ENCODE assay signal across 8 cellular contexts in genomic region chr1:77682442-77683141, GRCh38. TPM values are rescaled to one million over a fixed set of nuclear protein-coding genes. Genes with fewer than 3 reads are reported as not detected.
DNase-seq lines count a peak whose midpoint lies in the region; ATAC-seq and TF ChIP-seq lines count a peak whose summit lies in the region.

Gene ZZZ3, minus strand, starts transcription at chr1:77682658. Its CDS starts 49,304 bp downstream, at chr1:77633354.

- DNase-seq in DMS 273 (lab: John Stamatoyannopoulos, UW; ENCODE audit: unreplicated experiment), result peak; percentile 97
- DNase-seq in HuH-7.5 (ENCODE audit: low spot score), result peak; percentile 80
- peak; percentile 98 for DNase-seq in OCI-LY7 (ENCODE audit: low spot score)
- peak; percentile 84 for DNase-seq in activated T-cell treated with anti-CD3 and anti-CD28 coated beads for 24 hours (ENCODE audit: low read depth)
- DNase-seq in epithelial cell of esophagus (ENCODE audit: low read depth), result peak; percentile 94
- DNase-seq in mucosa of descending colon, result peak; percentile 93 to 97 (median 94)
- DNase-seq in stimulated activated CD8-positive, alpha-beta memory T cell treated with anti-CD3 and anti-CD28 coated beads, Interleukin-4, amount 100 ng/mL, for 24 hours (ENCODE audit: low read depth), result peak; percentile 83

- peaks cover 48% of the 10 kb centered on the region for H3K4me1 ChIP-seq in OCI-LY7 (ENCODE audit: insufficient read depth, low read length, poor library complexity, severe bottlenecking)
- H3K4me1 ChIP-seq in mucosa of descending colon (ENCODE audit: low read depth), result peaks cover 27% of the 10 kb centered on the region

- H3K79me2 ChIP-seq in OCI-LY7 (ENCODE audit: insufficient read depth, low read depth, low read length), result peaks cover 57% of the 10 kb centered on the region

- H3K9me2 ChIP-seq in OCI-LY7 (ENCODE audit: insufficient read depth, low read length), result no peaks in the 10 kb centered on the region

- intact Hi-C loops in OCI-LY7 (cut with micrococcal nuclease; ENCODE audit: unreplicated experiment) (loop anchor here (1.0 to 5.0 kb wide), 6 partner anchors 76 to 465 kb away; partner anchors contain the start of genes PIGK and USP33), mucosa of descending colon (cut with DNase I, micrococcal nuclease) (no loop called here)

- peak within 1 kb of the TSS; percentile 76 for H2AFZ ChIP-seq in OCI-LY7 (ENCODE audit: low read length)

- peak within 1 kb of the TSS; percentile 98 for H3K4me3 ChIP-seq in OCI-LY7 (ENCODE audit: low read depth, low read length, poor library complexity, severe bottlenecking)
- peak within 1 kb of the TSS; percentile 91 for H3K4me3 ChIP-seq in epithelial cell of esophagus (ENCODE audit: low read length)
- peak within 1 kb of the TSS; percentile 63 for H3K4me3 ChIP-seq in mucosa of descending colon

- peaks cover 15% of the 10 kb centered on the region; the same call in 1 of the 2 replicates for H4K20me1 ChIP-seq in OCI-LY7 (ENCODE audit: insufficient read depth, low read length)

- ATAC-seq in GM21526 (IDR thresholded peaks at IDR 0.05; ENCODE audit: low FRiP score, unreplicated experiment) (peak; percentile 74), mucosa of descending colon (peak; percentile 84)

- H3K36me3 ChIP-seq in OCI-LY7 (ENCODE audit: insufficient read depth, low read length) (peaks cover 20% of the 10 kb centered on the region; the same call in 1 of the 2 replicates), mucosa of descending colon (ENCODE audit: low read depth) (no peaks in the 10 kb centered on the region)

- TF ChIP-seq CTCF in OCI-LY7 (conservative IDR thresholded peaks at IDR 0.05; ENCODE audit: low read length) (no peak), epithelial cell of esophagus (IDR thresholded peaks at IDR 0.05; ENCODE audit: insufficient read depth, low read depth, low read length, missing control alignments) (no peak), mucosa of descending colon (IDR thresholded peaks at IDR 0.05) (no peak)

- POLR2A ChIA-PET in OCI-LY7 (lab: Charles Lee), result interaction anchor here (0.6 to 2.0 kb wide), 10 partner anchors 8 to 322 kb away, joined by 3 to 8 read pairs (median 4); partner anchors contain the start of genes DNAJB4, FUBP1 and MIGA1

- peak within 1 kb of the TSS; percentile 87 for H3K27ac ChIP-seq in OCI-LY7 (ENCODE audit: low read depth, low read length, poor library complexity, severe bottlenecking)

- BruUV-seq in OCI-LY7 (replicated peaks; lab: Mats Ljungman, UMichigan), result no TSS peak

- CTCF ChIA-PET in OCI-LY7 (lab: Charles Lee; ENCODE audit: unreplicated experiment), result interaction anchor here (1.0 kb wide), 1 partner anchor 87 kb away, joined by 3 read pairs; no protein-coding TSS in a partner anchor

- peak within 1 kb of the TSS; percentile 79 for H3K4me2 ChIP-seq in OCI-LY7 (ENCODE audit: low read length)

- H3K9me3 ChIP-seq in OCI-LY7 (ENCODE audit: low read length), result no peaks in the 10 kb centered on the region
- no peaks in the 10 kb centered on the region for H3K9me3 ChIP-seq in mucosa of descending colon

RNA-seq across cellular contexts. Expression of gene ZZZ3, which starts in this region (rescaled TPM):
- total RNA-seq in OCI-LY7 (2014; rRNA removed; shearing (Covaris generic)), result 66.4 and 74.6 TPM in 2 replicates
- total RNA-seq in OCI-LY7 (2022) (51.4 and 56.5 TPM in 2 replicates), mucosa of descending colon (10 to 100 TPM; 29.8 to 58.2 (median 37.0) TPM)

Comparison
In these comparisons a context has a peak if more than half of its experiments do, and no peak if none do; other contexts are left out.
1. Peak in every context shown above with its lines: DNase-seq, ATAC-seq, H3K4me3 ChIP-seq and H3K27ac ChIP-seq.